In the genomic region with DNA sequence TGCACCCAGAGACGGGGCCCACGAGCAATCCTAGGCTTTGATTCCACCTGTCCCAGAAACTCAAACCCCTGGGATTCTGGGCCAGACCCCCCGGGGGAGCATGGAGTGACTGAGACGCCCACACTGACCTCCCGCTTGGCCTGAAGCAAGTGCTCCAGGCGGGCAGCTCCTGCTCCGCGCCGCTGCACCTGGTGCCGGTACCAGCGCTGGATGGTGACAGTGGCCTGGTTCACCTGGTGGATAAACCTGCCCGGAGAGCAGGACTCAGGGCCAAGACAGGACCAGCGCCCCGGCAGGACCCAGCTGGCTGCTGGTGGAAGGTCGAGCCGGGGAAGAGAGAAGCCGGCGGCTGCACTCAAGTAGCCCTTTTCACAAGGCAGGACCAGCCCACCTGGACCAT, we compare ENCODE assay signal across 1 cellular context.
TF ChIP-seq lines count a peak whose summit lies in the region.

No MANE protein-coding gene starts in this region.

TF ChIP-seq in HepG2, 621 proteins besides CTCF, POLR2A, EP300 and RAD21:
- TF ChIP-seq FOXM1 (CRISPR knock-in tag; IDR thresholded peaks at IDR 0.05) (no peak), ZNF205 (CRISPR knock-in tag; IDR thresholded peaks at IDR 0.05) (no peak), PCBP1 (IDR thresholded peaks at IDR 0.05; ENCODE audit: borderline replicate concordance, low read depth, low read length) (0 out of 2 replicates have a peak, but pooled peaks have one; percentile 12), ZNF547 (CRISPR knock-in tag; IDR thresholded peaks at IDR 0.05) (0 out of 2 replicates have a peak, but pooled peaks have one; percentile 45)
